Comparison of ENCODE assay signal across 10 cellular contexts in the genomic region with DNA sequence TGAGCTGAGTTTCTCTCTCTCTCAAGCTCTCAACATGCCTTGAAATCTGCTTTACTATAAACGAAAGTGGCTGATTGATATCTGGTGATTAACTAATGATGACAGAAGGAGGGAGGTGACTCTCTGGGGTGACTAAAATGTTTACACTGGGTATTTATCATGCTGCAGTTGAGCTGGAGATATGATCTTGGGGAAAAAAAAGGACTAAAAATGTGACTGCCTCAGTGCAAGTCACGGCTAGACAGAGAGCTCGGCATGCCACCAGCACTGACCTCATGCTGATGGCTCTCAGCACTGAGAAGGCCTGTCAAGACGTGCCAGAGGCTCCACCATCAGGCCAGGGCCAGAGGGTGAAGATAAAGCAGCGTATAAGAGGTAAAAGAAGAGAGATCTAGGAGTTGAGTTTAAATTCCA.
DNase-seq lines count a peak whose midpoint lies in the region; ATAC-seq and TF ChIP-seq lines count a peak whose summit lies in the region.
"Had no signal": no experiment of that assay in that cellular context is flagged by ENCODE, and none has a peak within 500 bp of the region (broad histone marks: within the 10 kb centered on the region; RNA-seq: fewer than 3 reads in every experiment).

No MANE protein-coding gene starts in this region.

- peaks cover 0 to 11% (median 0%) of the 10 kb centered on the region in 4 donors for H3K4me1 ChIP-seq in transverse colon

- no peak overlapping the region for H3K4me3 Mint-ChIP-seq in activated T-cell treated with anti-CD3 and anti-CD28 coated beads, Interleukin-2, amount 50 U/mL, for 24 hours
- H3K4me3 Mint-ChIP-seq: B cell had no signal

- TF ChIP-seq CTCF in transverse colon (IDR thresholded peaks at IDR 0.05) = no peak

- no peak for TF ChIP-seq POLR2A in transverse colon (IDR thresholded peaks at IDR 0.05)

- no peaks in the 10 kb centered on the region for H3K9me3 ChIP-seq in transverse colon

- no peaks in the 10 kb centered on the region for H3K36me3 Mint-ChIP-seq in activated T-cell treated with anti-CD3 and anti-CD28 coated beads, Interleukin-2, amount 50 U/mL, for 24 hours (ENCODE audit: low read depth)

- H3K27ac ChIP-seq in angular gyrus (ENCODE audit: low read depth, low read length) (peak overlapping the region; percentile 60), transverse colon (no peak overlapping the region)
- H3K27ac ChIP-seq: SK-N-MC had no signal

- H3K27ac Mint-ChIP-seq in activated T-cell treated with anti-CD3 and anti-CD28 coated beads, Interleukin-2, amount 50 U/mL, for 24 hours = no peak overlapping the region
- H3K27ac Mint-ChIP-seq: B cell had no signal

- in situ Hi-C loops in transverse colon (cut with MboI; ENCODE audit: low pct_ligation_motif_present in 1 of 4, low pct_unique_long_range_greater_than_20kb in 1 of 4, low sequenced_read_pairs in 3 of 4) = loop anchor here in 3 of 4 donors (25.0 kb wide), 3 partner anchors 293 to 918 kb away; no protein-coding TSS in a partner anchor

- WGBS in transverse colon (ENCODE audit: low coverage in 1 of 2), 2 donors = 34 to 50% methylated on average over 1 to 5 of the region's 5 CpGs

- H3K4me1 Mint-ChIP-seq in activated T-cell treated with anti-CD3 and anti-CD28 coated beads, Interleukin-2, amount 50 U/mL, for 24 hours (ENCODE audit: low read depth) = no peaks in the 10 kb centered on the region
- H3K4me1 Mint-ChIP-seq: B cell had no signal

- no peaks in the 10 kb centered on the region for H3K27me3 ChIP-seq in transverse colon

- no peaks in the 10 kb centered on the region for H3K36me3 ChIP-seq in transverse colon

- ATAC-seq in HG03565 (IDR thresholded peaks at IDR 0.05; ENCODE audit: unreplicated experiment) = no peak

- no peak overlapping the region for H3K4me3 ChIP-seq in transverse colon
- H3K4me3 ChIP-seq: SK-N-MC had no signal

- H3K9me3 Mint-ChIP-seq in activated T-cell treated with anti-CD3 and anti-CD28 coated beads, Interleukin-2, amount 50 U/mL, for 24 hours = no peaks in the 10 kb centered on the region

- H3K27me3 Mint-ChIP-seq in activated T-cell treated with anti-CD3 and anti-CD28 coated beads, Interleukin-2, amount 50 U/mL, for 24 hours = peaks cover 33% of the 10 kb centered on the region

- DNase-seq in NCI-H345 (lab: John Stamatoyannopoulos, UW) (peak; percentile 20), NCI-H345 treated with DMSO at 0.1 percent for 48 hours (lab: John Stamatoyannopoulos, UW; ENCODE audit: unreplicated experiment) (no peak), inferior parietal cortex (ENCODE audit: extremely low spot score) (peak; percentile 39), transverse colon (peak; percentile 22), activated gamma-delta T cell (lab: John Stamatoyannopoulos, UW) (no peak)
- no peak for DNase-seq in activated T-cell treated with anti-CD3 and anti-CD28 coated beads, Interleukin-2, amount 50 U/mL, for 24 hours

- no peak for TF ChIP-seq EP300 in transverse colon (IDR thresholded peaks at IDR 0.05; ENCODE audit: low read depth)

- intact Hi-C loops in transverse colon (cut with DNase I; ENCODE audit: low total_unique reads) = no loop called here

Comparison
In these comparisons a context has a peak if more than half of its experiments do, and no peak if none do; other contexts are left out.
1. DNase-seq: peak in NCI-H345 (single experiment), inferior parietal cortex (single experiment) and transverse colon (single experiment); none in NCI-H345 treated with DMSO at 0.1 percent for 48 hours (single experiment), activated gamma-delta T cell (single experiment) and activated T-cell treated with anti-CD3 and anti-CD28 coated beads, Interleukin-2, amount 50 U/mL, for 24 hours (single experiment).